8 cellular contexts compared by ENCODE assay signal in genomic region chr13:23980160-23980551, GRCh38.
DNase-seq lines count a peak whose midpoint lies in the region; ATAC-seq, FAIRE-seq and TF ChIP-seq lines count a peak whose summit lies in the region.

No MANE protein-coding gene starts in this region.

- DNase-seq in NCI-H2196 (lab: John Stamatoyannopoulos, UW; ENCODE audit: unreplicated experiment) (peak; percentile 55), dermis blood vessel endothelial cell (peak; percentile 71), HepG2 (ENCODE audit: low spot score) (peak; percentile 12), NCI-H187 treated with DMSO at 0.1 percent for 48 hours (lab: John Stamatoyannopoulos, UW) (no peak)
- peak; percentile 74 to 80 for DNase-seq in activated CD4-positive, alpha-beta T cell treated with anti-CD3 and anti-CD28 coated beads, Interleukin-2, amount 50 U/mL, for 4 hours
- DNase-seq in stimulated activated CD4-positive, alpha-beta T cell treated with anti-CD3 and anti-CD28 coated beads, Interleukin-2, amount 100 ng/mL, for 48 hours: peak; percentile 70 to 79

- WGBS in HepG2 (ENCODE audit: low lambda C conversion rate): 4% methylated on average over 16 of the region's 28 CpGs

- TF ChIP-seq EP300 in HepG2 (IDR thresholded peaks at IDR 0.05; ENCODE audit: low read depth in 2 of 2, low read length in 2 of 2): no peak
- TF ChIP-seq EP300 in HepG2 (CRISPR knock-in tag; IDR thresholded peaks at IDR 0.05; ENCODE audit: borderline replicate concordance): no peak

- no peak for TF ChIP-seq POLR2A in HepG2 (IDR thresholded peaks at IDR 0.05; ENCODE audit: insufficient read depth in 1 of 2, low read depth in 2 of 2, low read length in 2 of 2)

- no peaks in the 10 kb centered on the region for H3K36me3 ChIP-seq in HepG2 (replicated peaks in 1 of 2; ENCODE audit: control insufficient read depth in 1 of 2, insufficient read depth in 2 of 2, low read length in 2 of 2)

- TF ChIP-seq RAD21 in HepG2 (CRISPR knock-in tag; IDR thresholded peaks at IDR 0.05): no peak

- peak overlapping the region in 2 of 3 experiments; percentile 23 to 66; a peak in 3 of 6 replicates for H3K4me3 ChIP-seq in HepG2 (replicated peaks in 1 of 3; ENCODE audit: insufficient read depth in 1 of 3, low read depth in 2 of 3, low read length in 3 of 3)

- H3K9ac ChIP-seq in HepG2 (ENCODE audit: insufficient read depth, low read depth, low read length): no peak overlapping the region

- peaks cover 15% of the 10 kb centered on the region for H3K4me1 ChIP-seq in HepG2 (ENCODE audit: insufficient read depth, low read length)

- H3K27me3 ChIP-seq in HepG2 (ENCODE audit: control insufficient read depth in 1 of 2, insufficient read depth in 2 of 2, low read length in 2 of 2): peaks cover 2 to 54% of the 10 kb centered on the region in 2 experiments; a peak in 4 of 5 replicates

- no peak overlapping the region for H2AFZ ChIP-seq in HepG2 (ENCODE audit: low read length)

- intact Hi-C loops in HepG2 (cut with micrococcal nuclease; ENCODE audit: unreplicated experiment): no loop called here

- no peak overlapping the region for H3K27ac ChIP-seq in HepG2 (ENCODE audit: extremely low read length, insufficient read depth, low read length)

- H4K20me1 ChIP-seq in HepG2 (ENCODE audit: insufficient read depth, low read length): no peaks in the 10 kb centered on the region

- H3K9me3 ChIP-seq in HepG2 (ENCODE audit: low read length): no peaks in the 10 kb centered on the region

- in situ Hi-C loops in HepG2 (cut with HindIII; ENCODE audit: extremely low pct_ligation_motif_present, low pct_unique_long_range_greater_than_20kb): no loop called here

- no peak for FAIRE-seq in HepG2 (lab: Jason Lieb, UNC)

- POLR2A ChIA-PET in HepG2 (lab: Yijun Ruan, JAX): no interaction called here

- ATAC-seq in GM18519 (IDR thresholded peaks at IDR 0.05; ENCODE audit: low FRiP score, unreplicated experiment): peak; percentile 85
- peak; percentile 89 for ATAC-seq in HG02884 (IDR thresholded peaks at IDR 0.05; ENCODE audit: unreplicated experiment)
- ATAC-seq in HepG2: peak; percentile 89

- BruUV-seq in HepG2 (replicated peaks; lab: Mats Ljungman, UMichigan): no TSS peak

- CTCF ChIA-PET in HepG2 (lab: Yijun Ruan, JAX; ENCODE audit: low intra/inter-chr PET ratio, low total read pairs): interaction anchor here (1.1 kb wide), 1 partner anchor 240 kb away, joined by 3 read pairs; no protein-coding TSS in a partner anchor

- H3K4me2 ChIP-seq in HepG2 (ENCODE audit: low read depth, low read length): peak overlapping the region; percentile 73

- H3K79me2 ChIP-seq in HepG2 (ENCODE audit: insufficient read depth, low read length): no peaks in the 10 kb centered on the region

- no peak for TF ChIP-seq CTCF in HepG2 (CRISPR knock-in tag; IDR thresholded peaks at IDR 0.05)

TF ChIP-seq in HepG2, 621 proteins besides CTCF, POLR2A, EP300 and RAD21:
- no peak for TF ChIP-seq GZF1 (CRISPR knock-in tag; IDR thresholded peaks at IDR 0.05)
- TF ChIP-seq SAP130 (CRISPR knock-in tag; IDR thresholded peaks at IDR 0.05; ENCODE audit: low read depth): peak; percentile 48
- no peak for TF ChIP-seq SPEN (CRISPR knock-in tag; IDR thresholded peaks at IDR 0.05; ENCODE audit: low read depth)
- TF ChIP-seq ELF4 (CRISPR knock-in tag; IDR thresholded peaks at IDR 0.05; ENCODE audit: borderline replicate concordance): no peak
- peak; percentile 18 for TF ChIP-seq HNRNPLL (IDR thresholded peaks at IDR 0.05; ENCODE audit: low read depth, low read length, poor library complexity, severe bottlenecking)
- TF ChIP-seq U2AF2 (IDR thresholded peaks at IDR 0.05; ENCODE audit: low read depth, low read length): 0 out of 2 replicates have a peak, but pooled peaks have one; percentile 66
- no peak for TF ChIP-seq TEAD3 (CRISPR knock-in tag; optimal IDR thresholded peaks at IDR 0.05; ENCODE audit: borderline replicate concordance)
- peak; percentile 74 for TF ChIP-seq RBM22 (optimal IDR thresholded peaks at IDR 0.05; ENCODE audit: low read length)
- no peak for TF ChIP-seq ELF1 (CRISPR knock-in tag; IDR thresholded peaks at IDR 0.05)
- peak; percentile 42; the same call in 1 of the 2 replicates for TF ChIP-seq ARID4A (CRISPR knock-in tag; IDR thresholded peaks at IDR 0.05; ENCODE audit: borderline replicate concordance)
- peak; percentile 84 for TF ChIP-seq RFX1 (IDR thresholded peaks at IDR 0.05)
- peak; percentile 66; the same call in 1 of the 3 replicates for TF ChIP-seq MXI1 (IDR thresholded peaks at IDR 0.05; ENCODE audit: borderline replicate concordance, low read depth, low read length)
- TF ChIP-seq RFX3 (CRISPR knock-in tag; IDR thresholded peaks at IDR 0.05): peak; percentile 91
